ENCODE assay signal across 21 cellular contexts in the genomic region with DNA sequence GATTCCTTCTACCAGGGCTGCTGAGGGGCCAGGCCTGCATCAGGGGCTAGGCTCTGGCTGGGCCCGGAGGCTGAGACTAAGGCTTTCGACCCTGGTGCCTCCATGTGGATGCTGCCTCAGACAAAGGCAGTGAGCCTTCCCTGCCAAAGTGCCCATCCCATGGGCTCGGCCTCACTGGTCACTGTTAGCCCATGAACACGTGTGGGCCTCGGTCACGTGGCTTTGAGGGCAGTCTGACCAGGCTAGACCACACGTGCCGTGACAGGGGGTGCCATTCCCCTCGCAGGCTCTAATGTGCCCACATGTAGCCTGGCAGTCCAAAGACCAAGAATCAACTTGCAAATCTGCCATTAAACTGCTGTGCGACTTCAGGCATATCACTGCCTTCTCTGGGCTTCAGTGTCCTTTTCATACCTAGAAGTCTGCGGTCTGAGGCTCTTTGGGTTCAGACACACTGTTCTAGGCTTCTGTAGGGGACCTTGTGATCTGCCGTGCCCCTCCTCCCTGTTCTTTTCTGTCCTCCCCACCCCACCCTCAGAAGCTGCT.
"Had no signal": no experiment of that assay in that cellular context is flagged by ENCODE, and none has a peak within 500 bp of the region (broad histone marks: within the 10 kb centered on the region; RNA-seq: fewer than 3 reads in every experiment).

No MANE protein-coding gene starts in this region.

- DNase-seq: effector CD8-positive, alpha-beta T cell; heart left ventricle; hippocampal formation; left lung; naive thymus-derived CD4-positive, alpha-beta T cell; nephron progenitor cell; retina; spleen; stimulated activated CD4-positive, alpha-beta T cell treated with anti-CD3 and anti-CD28 coated beads, Interleukin-15, amount 100 ng/mL, for 24 hours; stimulated activated CD4-positive, alpha-beta T cell treated with anti-CD3 and anti-CD28 coated beads, Interleukin-1b, Interleukin-23, amount 100 ng/mL, for 48 hours; stimulated activated CD4-positive, alpha-beta T cell treated with anti-CD3 and anti-CD28 coated beads, Interleukin-4, amount 100 ng/mL, for 24 hours; upper lobe of right lung had no signal

- H3K27me3 ChIP-seq: dorsolateral prefrontal cortex, heart left ventricle, left lung, neutrophil, right lobe of liver, tibial nerve, upper lobe of right lung, vagina had no signal

- H3K36me3 ChIP-seq: neutrophil, right lobe of liver, tibial nerve had no signal

- H3K4me1 ChIP-seq: heart left ventricle, left lung, psoas muscle, upper lobe of right lung, vagina had no signal

- FAIRE-seq: colon, frontal cortex had no signal

- H3K4me3 ChIP-seq: dorsolateral prefrontal cortex, heart left ventricle, left lung, psoas muscle, right lobe of liver, spleen, tibial nerve, upper lobe of right lung, vagina had no signal

- ATAC-seq: heart left ventricle; left lung; naive thymus-derived CD4-positive, alpha-beta T cell; psoas muscle; stimulated activated memory B cell treated with anti-CD40 and anti-IgM and Interleukin-4, amounts not matched to agents 10 μg/mL and 1 μg/mL and 100 μg/mL, for 72 hours; upper lobe of right lung had no signal

- H3K27ac ChIP-seq: heart left ventricle, left lung, neutrophil, psoas muscle, right lobe of liver, spleen, tibial nerve, upper lobe of right lung, vagina had no signal

- H3K9me3 ChIP-seq: heart left ventricle, left lung, neutrophil, psoas muscle, right lobe of liver, spleen, tibial nerve, upper lobe of right lung, vagina had no signal
